In the genomic region with DNA sequence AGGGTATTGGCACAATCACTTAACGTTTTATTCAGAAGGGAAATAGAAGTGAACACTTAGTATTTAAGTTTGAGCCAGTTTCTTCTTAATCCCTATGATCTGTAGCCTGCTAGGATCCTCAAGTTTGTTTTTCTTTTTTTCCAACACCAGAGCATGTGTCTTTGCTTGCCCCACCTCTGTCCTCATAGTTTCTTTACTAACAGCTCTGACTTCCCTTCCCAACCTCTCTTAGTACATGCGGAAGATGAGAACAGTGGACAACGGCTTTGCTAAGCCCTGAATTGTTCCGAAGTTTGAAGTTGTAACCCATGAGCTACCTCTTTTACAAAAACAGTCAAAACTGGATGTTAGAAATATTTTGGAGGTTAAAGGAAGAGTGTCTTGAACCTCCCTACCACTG, we compare ENCODE assay signal across 9 cellular contexts.
DNase-seq lines count a peak whose midpoint lies in the region; ATAC-seq, FAIRE-seq and TF ChIP-seq lines count a peak whose summit lies in the region.
"Had no signal": no experiment of that assay in that cellular context is flagged by ENCODE, and none has a peak within 500 bp of the region (broad histone marks: within the 10 kb centered on the region; RNA-seq: fewer than 3 reads in every experiment).

No MANE protein-coding gene starts in this region.

- H3K36me3 ChIP-seq in RWPE2 (ENCODE audit: low read depth) = no peaks in the 10 kb centered on the region
- no peaks in the 10 kb centered on the region for H3K36me3 ChIP-seq in neutrophil

- FAIRE-seq in frontal cortex (lab: Jason Lieb, UNC) = no peak

- TF ChIP-seq CTCF in RWPE2 (IDR thresholded peaks at IDR 0.05; ENCODE audit: poor library complexity, severe bottlenecking) (no peak), neutrophil (IDR thresholded peaks at IDR 0.05) (no peak)

- H3K4me3 ChIP-seq in RWPE2 (ENCODE audit: severe bottlenecking) (no peak overlapping the region), neutrophil (ENCODE audit: low read depth in 1 of 2, low read length in 1 of 2) (peak overlapping the region; percentile 55 to 59)

- H3K4me1 ChIP-seq in RWPE2 (ENCODE audit: insufficient read depth, poor library complexity, severe bottlenecking) (no peaks in the 10 kb centered on the region), neutrophil (ENCODE audit: control insufficient read depth in 1 of 2, insufficient read depth in 1 of 2, low read depth in 1 of 2, low read length in 1 of 2) (peaks cover 94 to 96% of the 10 kb centered on the region in 2 experiments)

- H3K27ac ChIP-seq in RWPE2 (ENCODE audit: poor library complexity, severe bottlenecking) (no peak overlapping the region), neutrophil (peak overlapping the region; percentile 95)

- no peak for DNase-seq in RWPE2 (ENCODE audit: low spot score)
- DNase-seq in AML-193 (lab: John Stamatoyannopoulos, UW) = no peak
- no peak for DNase-seq in NCI-H524 (lab: John Stamatoyannopoulos, UW)
- DNase-seq in NCI-H748 treated with DMSO at 0.1 percent for 48 hours (lab: John Stamatoyannopoulos, UW) = no peak
- DNase-seq in frontal cortex (ENCODE audit: low spot score in 2 of 2) = no peak
- DNase-seq: SHP77 treated with DMSO at 0.1 percent for 48 hours had no signal

- peak; percentile 47 for ATAC-seq in GM18870 (IDR thresholded peaks at IDR 0.05; ENCODE audit: unreplicated experiment)
- peak; percentile 53 for ATAC-seq in HG02885 (IDR thresholded peaks at IDR 0.05; ENCODE audit: poor library complexity, unreplicated experiment)
- ATAC-seq in RWPE2 (ENCODE audit: low read depth) = peak; percentile 53

- H3K27me3 ChIP-seq in RWPE2 (ENCODE audit: insufficient read depth, poor library complexity, severe bottlenecking) (no peaks in the 10 kb centered on the region), neutrophil (no peaks in the 10 kb centered on the region)

- peaks cover 2% of the 10 kb centered on the region for H3K9me3 ChIP-seq in RWPE2 (ENCODE audit: severe bottlenecking)
- H3K9me3 ChIP-seq in neutrophil = no peaks in the 10 kb centered on the region
